12 cellular contexts compared by ENCODE assay signal in genomic region chr20:10802201-10802600, GRCh38.
"Had no signal": no experiment of that assay in that cellular context is flagged by ENCODE, and none has a peak within 500 bp of the region (broad histone marks: within the 10 kb centered on the region; RNA-seq: fewer than 3 reads in every experiment).

No MANE protein-coding gene starts in this region.

- H3K27me3 ChIP-seq: pancreas had no signal

- ATAC-seq: activated CD4-positive, alpha-beta T cell treated with anti-CD3 and anti-CD28 coated beads for 36 hours; activated CD8-positive, alpha-beta T cell treated with anti-CD3 and anti-CD28 coated beads, Interleukin-2, amount 10 ng/mL, durations not matched to agents 7 days and 5 days; activated naive CD8-positive, alpha-beta T cell treated with anti-CD3 and anti-CD28 coated beads, Interleukin-2, amount 50 U/mL, for 24 hours; pancreas had no signal

- H3K36me3 Mint-ChIP-seq: mesothelial cell of epicardium, naive B cell had no signal

- H3K4me3 Mint-ChIP-seq: activated CD4-positive, alpha-beta T cell treated with anti-CD3 and anti-CD28 coated beads for 36 hours; activated CD8-positive, alpha-beta T cell treated with anti-CD3 and anti-CD28 coated beads, Interleukin-2, amount 10 ng/mL, durations not matched to agents 7 days and 5 days; activated naive CD8-positive, alpha-beta T cell treated with anti-CD3 and anti-CD28 coated beads, Interleukin-2, amount 50 U/mL, for 24 hours; activated T-helper 1 cell treated with anti-CD3 and anti-CD28 coated beads, Interleukin-12 subunit alpha, Interleukin-12 subunit beta, Interleukin-2, Interleukin-4 antibody, amounts not matched to agents 30 ng/mL and 10 ng/mL and 1 ng/mL, durations not matched to agents 14 hours and 24 hours and 36 hours; mesothelial cell of epicardium had no signal

- H3K27ac ChIP-seq: pancreas, skin epidermis, VCaP had no signal

- H3K4me3 ChIP-seq: pancreas, skin epidermis had no signal

- H3K36me3 ChIP-seq: pancreas had no signal

- H3K9me3 ChIP-seq: pancreas had no signal

- H3K4me1 Mint-ChIP-seq: activated CD4-positive, alpha-beta T cell treated with anti-CD3 and anti-CD28 coated beads for 36 hours; activated naive CD8-positive, alpha-beta T cell treated with anti-CD3 and anti-CD28 coated beads, Interleukin-2, amount 50 U/mL, for 24 hours; naive B cell had no signal

- H3K9me3 Mint-ChIP-seq: activated naive CD8-positive, alpha-beta T cell treated with anti-CD3 and anti-CD28 coated beads, Interleukin-2, amount 50 U/mL, for 24 hours; activated T-helper 1 cell treated with anti-CD3 and anti-CD28 coated beads, Interleukin-12 subunit alpha, Interleukin-12 subunit beta, Interleukin-2, Interleukin-4 antibody, amounts not matched to agents 30 ng/mL and 10 ng/mL and 1 ng/mL, durations not matched to agents 14 hours and 24 hours and 36 hours had no signal

- H3K27me3 Mint-ChIP-seq: activated CD4-positive, alpha-beta T cell treated with anti-CD3 and anti-CD28 coated beads for 36 hours; naive B cell had no signal

- DNase-seq: activated CD4-positive, alpha-beta T cell treated with anti-CD3 and anti-CD28 coated beads for 36 hours; activated CD8-positive, alpha-beta T cell treated with anti-CD3 and anti-CD28 coated beads, Interleukin-2, amount 10 ng/mL, durations not matched to agents 7 days and 5 days; activated naive CD4-positive, alpha-beta T cell treated with Interleukin-2 at 50 U/mL for 16 hours; activated naive CD8-positive, alpha-beta T cell treated with anti-CD3 and anti-CD28 coated beads, Interleukin-2, amount 50 U/mL, for 24 hours; naive B cell; pancreas; retina; T-helper 9 cell had no signal

- H3K27ac Mint-ChIP-seq: activated CD4-positive, alpha-beta T cell treated with anti-CD3 and anti-CD28 coated beads for 36 hours; activated CD8-positive, alpha-beta T cell treated with anti-CD3 and anti-CD28 coated beads, Interleukin-2, amount 10 ng/mL, durations not matched to agents 7 days and 5 days; activated naive CD8-positive, alpha-beta T cell treated with anti-CD3 and anti-CD28 coated beads, Interleukin-2, amount 50 U/mL, for 24 hours; activated T-helper 1 cell treated with anti-CD3 and anti-CD28 coated beads, Interleukin-12 subunit alpha, Interleukin-12 subunit beta, Interleukin-2, Interleukin-4 antibody, amounts not matched to agents 30 ng/mL and 10 ng/mL and 1 ng/mL, durations not matched to agents 14 hours and 24 hours and 36 hours; mesothelial cell of epicardium; naive B cell had no signal
